8 cellular contexts compared by ENCODE assay signal in the genomic region with DNA sequence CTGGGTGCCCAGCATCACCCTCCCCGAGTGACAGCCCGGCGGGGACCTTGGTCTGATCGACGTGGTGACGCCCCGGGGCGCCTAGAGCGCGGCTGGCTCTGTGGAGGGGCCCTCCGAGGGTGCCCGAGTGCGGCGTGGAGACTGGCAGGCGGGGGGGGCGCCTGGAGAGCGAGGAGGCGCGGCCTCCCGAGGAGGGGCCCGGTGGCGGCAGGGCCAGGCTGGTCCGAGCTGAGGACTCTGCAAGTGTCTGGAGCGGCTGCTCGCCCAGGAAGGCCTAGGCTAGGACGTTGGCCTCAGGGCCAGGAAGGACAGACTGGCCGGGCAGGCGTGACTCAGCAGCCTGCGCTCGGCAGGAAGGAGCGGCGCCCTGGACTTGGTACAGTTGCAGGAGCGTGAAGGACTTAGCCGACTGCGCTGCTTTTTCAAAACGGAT. TPM values are rescaled to one million over a fixed set of nuclear protein-coding genes. Genes with fewer than 3 reads are reported as not detected.
DNase-seq lines count a peak whose midpoint lies in the region; ATAC-seq lines count a peak whose summit lies in the region.

No MANE protein-coding gene starts in this region.

- DNase-seq in DMS53 (lab: John Stamatoyannopoulos, UW): peak; percentile 85
- peak; percentile 51 for DNase-seq in LHCN-M2 (ENCODE audit: low read depth)
- DNase-seq in activated CD4-positive, alpha-beta T cell treated with anti-CD3 and anti-CD28 coated beads, Interleukin-2, amount 50 U/mL, for 24 hours (ENCODE audit: low read depth in 1 of 2, low spot score in 1 of 2): peak; percentile 18 to 21
- DNase-seq in ecto neural progenitor cell (ENCODE audit: low spot score): peak; percentile 73
- DNase-seq in left kidney (ENCODE audit: low read depth, low spot score): peak; percentile 82
- DNase-seq in stimulated activated CD4-positive, alpha-beta T cell treated with anti-CD3 and anti-CD28 coated beads, Interleukin-12 subunit alpha, Interleukin-12 subunit beta, amount 100 ng/mL, for 24 hours (ENCODE audit: low read depth in 2 of 2): peak; percentile 6 to 23

- no peak for ATAC-seq in HG03095 (IDR thresholded peaks at IDR 0.05; ENCODE audit: unreplicated experiment)
- ATAC-seq in HG02588 (IDR thresholded peaks at IDR 0.05; ENCODE audit: unreplicated experiment): no peak

RNA-seq across cellular contexts. Expression of gene GADD45G, which starts 1.3 kb away (rescaled TPM):
- total RNA-seq in LHCN-M2 (2014; rRNA removed): 0.92 TPM in 1 of 2 replicates, not detected in the other
- 0.69 TPM for polyA plus RNA-seq in LHCN-M2 (2012)

Comparison
In these comparisons a context has a peak if more than half of its experiments do, and no peak if none do; other contexts are left out.
1. DNase-seq: peak in every context shown above with its lines; median percentile 85 in DMS53; 82 in left kidney; 73 in ecto neural progenitor cell; 51 in LHCN-M2; 20 in activated CD4-positive, alpha-beta T cell treated with anti-CD3 and anti-CD28 coated beads, Interleukin-2, amount 50 U/mL, for 24 hours; 14 in stimulated activated CD4-positive, alpha-beta T cell treated with anti-CD3 and anti-CD28 coated beads, Interleukin-12 subunit alpha, Interleukin-12 subunit beta, amount 100 ng/mL, for 24 hours.